1 cellular context compared by ENCODE assay signal in the genomic region with DNA sequence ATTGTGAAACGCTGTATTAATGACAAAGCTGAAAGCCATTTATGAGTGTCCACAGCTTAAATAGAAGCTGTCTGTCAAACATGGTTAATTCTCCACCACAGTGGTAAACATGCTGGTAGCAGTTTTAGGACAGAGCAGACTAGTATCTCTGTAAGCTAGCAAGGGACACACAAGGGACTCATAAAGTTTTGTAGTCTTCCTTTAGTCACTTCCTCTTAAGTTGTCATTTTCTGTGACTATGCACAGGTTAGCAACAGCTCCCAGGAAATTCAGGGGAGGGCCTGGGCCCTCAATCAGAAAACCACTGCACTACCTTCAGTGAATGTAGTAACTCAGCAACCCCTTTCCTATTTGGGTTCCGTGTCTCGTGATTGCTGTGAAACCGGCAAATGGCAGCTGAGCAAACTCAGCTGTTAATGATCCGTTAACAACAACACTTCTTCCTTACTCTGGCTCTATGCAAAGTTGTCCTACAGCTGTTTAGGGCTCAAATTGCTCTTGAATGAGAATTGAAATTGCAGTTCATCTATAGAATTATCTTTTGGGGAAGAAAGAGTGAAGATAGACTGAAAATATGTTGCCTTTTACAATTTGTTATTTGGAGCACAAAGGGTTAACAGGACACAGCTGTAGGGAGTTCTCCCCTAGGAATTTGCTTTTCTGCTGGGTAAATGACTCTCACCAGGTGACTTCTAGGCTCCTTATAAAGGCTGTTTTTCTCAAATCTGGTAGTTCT.
A peak's percentile ranks its signal among the peaks of the same experiment; 100 is the strongest.
TF ChIP-seq lines count a peak whose summit lies in the region.

Gene MMP26 (plus strand): TSS at position 731 of the 736 bp plus-strand sequence.

TF ChIP-seq in GM12878, 131 proteins besides CTCF, POLR2A, EP300 and RAD21:
- TF ChIP-seq BHLHE40 (IDR thresholded peaks at IDR 0.05; ENCODE audit: borderline replicate concordance in 1 of 2, low read depth in 2 of 2, low read length in 1 of 2), result 0 out of 4 replicates have a peak, but pooled peaks of 1 of the 2 experiments have one; percentile 14
- TF ChIP-seq, protein P1, sequence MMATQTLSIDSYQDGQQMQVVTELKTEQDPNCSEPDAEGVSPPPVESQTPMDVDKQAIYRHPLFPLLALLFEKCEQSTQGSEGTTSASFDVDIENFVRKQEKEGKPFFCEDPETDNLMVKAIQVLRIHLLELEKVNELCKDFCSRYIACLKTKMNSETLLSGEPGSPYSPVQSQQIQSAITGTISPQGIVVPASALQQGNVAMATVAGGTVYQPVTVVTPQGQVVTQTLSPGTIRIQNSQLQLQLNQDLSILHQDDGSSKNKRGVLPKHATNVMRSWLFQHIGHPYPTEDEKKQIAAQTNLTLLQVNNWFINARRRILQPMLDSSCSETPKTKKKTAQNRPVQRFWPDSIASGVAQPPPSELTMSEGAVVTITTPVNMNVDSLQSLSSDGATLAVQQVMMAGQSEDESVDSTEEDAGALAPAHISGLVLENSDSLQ (IDR thresholded peaks at IDR 0.05), result peak; percentile 75
- no peak for TF ChIP-seq ZNF274 (IDR thresholded peaks at IDR 0.05; ENCODE audit: insufficient read depth, insufficient read length)
- TF ChIP-seq YY1 (IDR thresholded peaks at IDR 0.05; ENCODE audit: low read depth, low read length), result no peak
- peak; percentile 85 for TF ChIP-seq ZBTB40 (IDR thresholded peaks at IDR 0.05; ENCODE audit: borderline replicate concordance)
- no peak for TF ChIP-seq RUNX3 (IDR thresholded peaks at IDR 0.05; ENCODE audit: low read length)
